13 cellular contexts compared by ENCODE assay signal in genomic region chr6:135464634-135465033, GRCh38. TPM values are rescaled to one million over a fixed set of nuclear protein-coding genes. Genes with fewer than 3 reads are reported as not detected.
DNase-seq lines count a peak whose midpoint lies in the region; ATAC-seq lines count a peak whose summit lies in the region.
"Had no signal": no experiment of that assay in that cellular context is flagged by ENCODE, and none has a peak within 500 bp of the region (broad histone marks: within the 10 kb centered on the region; RNA-seq: fewer than 3 reads in every experiment).

No MANE protein-coding gene starts in this region.

- DNase-seq in activated naive CD8-positive, alpha-beta T cell treated with anti-CD3 and anti-CD28 coated beads, Interleukin-2, amount 10 ng/mL, durations not matched to agents 7 days and 5 days, result no peak
- DNase-seq in activated naive CD8-positive, alpha-beta T cell treated with anti-CD3 and anti-CD28 coated beads for 36 hours, result no peak
- DNase-seq in C1 segment of cervical spinal cord (lab: John Stamatoyannopoulos, UW) (no peak), retina (no peak), KBM-7 (no peak), dermis blood vessel endothelial cell (no peak)
- DNase-seq: activated T-cell treated with anti-CD3 and anti-CD28 coated beads for 4 hours; heart right ventricle; naive thymus-derived CD4-positive, alpha-beta T cell; NCI-H1694 had no signal

- H3K27me3 Mint-ChIP-seq in activated naive CD8-positive, alpha-beta T cell treated with anti-CD3 and anti-CD28 coated beads, Interleukin-2, amount 10 ng/mL, durations not matched to agents 7 days and 5 days, result no peaks in the 10 kb centered on the region
- no peaks in the 10 kb centered on the region for H3K27me3 Mint-ChIP-seq in activated naive CD8-positive, alpha-beta T cell treated with anti-CD3 and anti-CD28 coated beads for 36 hours
- H3K27me3 Mint-ChIP-seq: naive thymus-derived CD4-positive, alpha-beta T cell had no signal

- peaks cover 31% of the 10 kb centered on the region for H3K36me3 Mint-ChIP-seq in activated naive CD8-positive, alpha-beta T cell treated with anti-CD3 and anti-CD28 coated beads, Interleukin-2, amount 10 ng/mL, durations not matched to agents 7 days and 5 days
- peaks cover 36% of the 10 kb centered on the region for H3K36me3 Mint-ChIP-seq in activated naive CD8-positive, alpha-beta T cell treated with anti-CD3 and anti-CD28 coated beads for 36 hours

- in situ Hi-C loops in KBM-7 (cut with MboI; ENCODE audit: low pct_unique_long_range_greater_than_20kb, low sequenced_read_pairs), result no loop called here

- H3K9me3 Mint-ChIP-seq in activated naive CD8-positive, alpha-beta T cell treated with anti-CD3 and anti-CD28 coated beads, Interleukin-2, amount 10 ng/mL, durations not matched to agents 7 days and 5 days, result no peaks in the 10 kb centered on the region
- no peaks in the 10 kb centered on the region for H3K9me3 Mint-ChIP-seq in activated naive CD8-positive, alpha-beta T cell treated with anti-CD3 and anti-CD28 coated beads for 36 hours
- H3K9me3 Mint-ChIP-seq: naive thymus-derived CD4-positive, alpha-beta T cell had no signal

- no peaks in the 10 kb centered on the region for H3K4me1 Mint-ChIP-seq in activated naive CD8-positive, alpha-beta T cell treated with anti-CD3 and anti-CD28 coated beads, Interleukin-2, amount 10 ng/mL, durations not matched to agents 7 days and 5 days
- H3K4me1 Mint-ChIP-seq in activated naive CD8-positive, alpha-beta T cell treated with anti-CD3 and anti-CD28 coated beads for 36 hours, result peaks cover 5% of the 10 kb centered on the region

- no peak overlapping the region for H3K27ac Mint-ChIP-seq in activated naive CD8-positive, alpha-beta T cell treated with anti-CD3 and anti-CD28 coated beads, Interleukin-2, amount 10 ng/mL, durations not matched to agents 7 days and 5 days
- H3K27ac Mint-ChIP-seq in activated naive CD8-positive, alpha-beta T cell treated with anti-CD3 and anti-CD28 coated beads for 36 hours, result no peak overlapping the region
- H3K27ac Mint-ChIP-seq: naive thymus-derived CD4-positive, alpha-beta T cell had no signal

- H3K4me3 Mint-ChIP-seq in activated naive CD8-positive, alpha-beta T cell treated with anti-CD3 and anti-CD28 coated beads, Interleukin-2, amount 10 ng/mL, durations not matched to agents 7 days and 5 days, result no peak overlapping the region
- no peak overlapping the region for H3K4me3 Mint-ChIP-seq in activated naive CD8-positive, alpha-beta T cell treated with anti-CD3 and anti-CD28 coated beads for 36 hours
- H3K4me3 Mint-ChIP-seq: naive thymus-derived CD4-positive, alpha-beta T cell had no signal

- peak; percentile 54 for ATAC-seq in activated naive CD8-positive, alpha-beta T cell treated with anti-CD3 and anti-CD28 coated beads, Interleukin-2, amount 10 ng/mL, durations not matched to agents 7 days and 5 days (ENCODE audit: low read depth)
- ATAC-seq in GM21723 (IDR thresholded peaks at IDR 0.05; ENCODE audit: unreplicated experiment), result peak; percentile 76
- peak; percentile 59 for ATAC-seq in HG03175 (IDR thresholded peaks at IDR 0.05; ENCODE audit: unreplicated experiment)
- ATAC-seq: A549; heart right ventricle; naive thymus-derived CD4-positive, alpha-beta T cell had no signal

- POLR2A ChIA-PET in activated naive CD8-positive, alpha-beta T cell treated with anti-CD3 and anti-CD28 coated beads, Interleukin-2, amount 10 ng/mL, durations not matched to agents 7 days and 5 days (lab: Charles Lee), result no interaction called here

RNA-seq across cellular contexts. Expression of gene AHI1, which starts 32.9 kb away (rescaled TPM):
- 10 to 100 TPM; 19.9 to 21.4 TPM for total RNA-seq in activated naive CD8-positive, alpha-beta T cell treated with anti-CD3 and anti-CD28 coated beads, Interleukin-2, amount 10 ng/mL, durations not matched to agents 7 days and 5 days
- 10 to 100 TPM; 35.6 to 37.1 TPM for total RNA-seq in activated naive CD8-positive, alpha-beta T cell treated with anti-CD3 and anti-CD28 coated beads for 36 hours
- total RNA-seq in dermis blood vessel endothelial cell, result 11.8 and 14.1 TPM in 2 replicates
